Comparison of ENCODE assay signal across 10 cellular contexts in genomic region chr17:42362245-42362961, GRCh38. TPM values are rescaled to one million over a fixed set of nuclear protein-coding genes. Genes with fewer than 3 reads are reported as not detected.
DNase-seq lines count a peak whose midpoint lies in the region; ATAC-seq, FAIRE-seq and TF ChIP-seq lines count a peak whose summit lies in the region.
"Had no signal": no experiment of that assay in that cellular context is flagged by ENCODE, and none has a peak within 500 bp of the region (broad histone marks: within the 10 kb centered on the region; RNA-seq: fewer than 3 reads in every experiment).

No MANE protein-coding gene starts in this region.

- peaks cover 0 to 5% (median 0%) of the 10 kb centered on the region in 4 donors for H3K36me3 ChIP-seq in upper lobe of left lung

- DNase-seq in activated naive CD4-positive, alpha-beta T cell treated with Interleukin-2 at 50 U/mL for 16 hours: no peak
- no peak for DNase-seq in activated CD4-positive, alpha-beta memory T cell treated with anti-CD3 and anti-CD28 coated beads, Interleukin-2, amount 10 ng/mL, durations not matched to agents 7 days and 5 days
- DNase-seq in immature natural killer cell: no peak
- peak in 1 of 2 donors; percentile 80 for DNase-seq in upper lobe of left lung
- no peak for DNase-seq in effector CD8-positive, alpha-beta T cell (lab: John Stamatoyannopoulos, UW)
- DNase-seq in RCC 7860 (ENCODE audit: low spot score): no peak
- DNase-seq in stimulated activated CD4-positive, alpha-beta T cell treated with anti-CD3 and anti-CD28 coated beads, Interleukin-2, amount 100 ng/mL, for 48 hours: no peak
- DNase-seq: Calu3, Karpas-422 had no signal

- H3K27ac Mint-ChIP-seq in activated naive CD4-positive, alpha-beta T cell treated with anti-CD3 and anti-CD28 coated beads, Interleukin-2, amount 50 U/mL, for 24 hours: peak overlapping the region; percentile 56
- H3K27ac Mint-ChIP-seq in activated CD4-positive, alpha-beta memory T cell treated with anti-CD3 and anti-CD28 coated beads, Interleukin-2, amount 10 ng/mL, durations not matched to agents 7 days and 5 days: peak overlapping the region; percentile 42
- H3K27ac Mint-ChIP-seq in immature natural killer cell: peak overlapping the region; percentile 76 to 90 (median 88)

- peak in 1 of 2 donors; percentile 69 for ATAC-seq in upper lobe of left lung (ENCODE audit: low FRiP score in 2 of 2)

- H3K27ac ChIP-seq in upper lobe of left lung: peak overlapping the region; percentile 2 to 47 (median 9)

- no peak for TF ChIP-seq CTCF in upper lobe of left lung (IDR thresholded peaks at IDR 0.05)

- H3K9me3 Mint-ChIP-seq in activated naive CD4-positive, alpha-beta T cell treated with anti-CD3 and anti-CD28 coated beads, Interleukin-2, amount 50 U/mL, for 24 hours: peaks cover 4% of the 10 kb centered on the region
- no peaks in the 10 kb centered on the region for H3K9me3 Mint-ChIP-seq in activated CD4-positive, alpha-beta memory T cell treated with anti-CD3 and anti-CD28 coated beads, Interleukin-2, amount 10 ng/mL, durations not matched to agents 7 days and 5 days
- no peaks in the 10 kb centered on the region for H3K9me3 Mint-ChIP-seq in immature natural killer cell

- H3K4me1 ChIP-seq in upper lobe of left lung: peaks cover 63 to 89% (median 73%) of the 10 kb centered on the region in 4 donors

- POLR2A ChIA-PET in activated CD4-positive, alpha-beta memory T cell treated with anti-CD3 and anti-CD28 coated beads, Interleukin-2, amount 10 ng/mL, durations not matched to agents 7 days and 5 days (lab: Charles Lee): interaction anchor here (1.2 to 1.8 kb wide), 4 partner anchors 19 to 40 kb away, joined by 3 to 5 read pairs (median 4); no protein-coding TSS in a partner anchor

- TF ChIP-seq POLR2A in upper lobe of left lung (IDR thresholded peaks at IDR 0.05): no peak

- H3K4me1 Mint-ChIP-seq in activated naive CD4-positive, alpha-beta T cell treated with anti-CD3 and anti-CD28 coated beads, Interleukin-2, amount 50 U/mL, for 24 hours: peaks cover 79% of the 10 kb centered on the region
- H3K4me1 Mint-ChIP-seq in activated CD4-positive, alpha-beta memory T cell treated with anti-CD3 and anti-CD28 coated beads, Interleukin-2, amount 10 ng/mL, durations not matched to agents 7 days and 5 days: peaks cover 63% of the 10 kb centered on the region
- H3K4me1 Mint-ChIP-seq in immature natural killer cell: peaks cover 74 to 86% of the 10 kb centered on the region in 2 donors

- TF ChIP-seq EP300 in upper lobe of left lung (IDR thresholded peaks at IDR 0.05): peak in 1 of 4 donors; percentile 18

- CTCF ChIA-PET in activated CD4-positive, alpha-beta memory T cell treated with anti-CD3 and anti-CD28 coated beads, Interleukin-2, amount 10 ng/mL, durations not matched to agents 7 days and 5 days (lab: Charles Lee): interaction anchor here (1.0 to 1.2 kb wide), 3 partner anchors 23 to 41 kb away, joined by 3 read pairs; no protein-coding TSS in a partner anchor

- no peaks in the 10 kb centered on the region for H3K27me3 ChIP-seq in upper lobe of left lung

- H3K36me3 Mint-ChIP-seq in activated naive CD4-positive, alpha-beta T cell treated with anti-CD3 and anti-CD28 coated beads, Interleukin-2, amount 50 U/mL, for 24 hours: peaks cover 35% of the 10 kb centered on the region
- peaks cover 44% of the 10 kb centered on the region for H3K36me3 Mint-ChIP-seq in activated CD4-positive, alpha-beta memory T cell treated with anti-CD3 and anti-CD28 coated beads, Interleukin-2, amount 10 ng/mL, durations not matched to agents 7 days and 5 days (ENCODE audit: low read depth)
- peaks cover 0 to 7% (median 4%) of the 10 kb centered on the region in 3 donors for H3K36me3 Mint-ChIP-seq in immature natural killer cell

- no peaks in the 10 kb centered on the region for H3K9me3 ChIP-seq in upper lobe of left lung

- FAIRE-seq in RCC 7860 (lab: Jason Lieb, UNC): no peak

- no peaks in the 10 kb centered on the region for H3K27me3 Mint-ChIP-seq in activated naive CD4-positive, alpha-beta T cell treated with anti-CD3 and anti-CD28 coated beads, Interleukin-2, amount 50 U/mL, for 24 hours
- H3K27me3 Mint-ChIP-seq in activated CD4-positive, alpha-beta memory T cell treated with anti-CD3 and anti-CD28 coated beads, Interleukin-2, amount 10 ng/mL, durations not matched to agents 7 days and 5 days: no peaks in the 10 kb centered on the region
- peaks cover 0 to 1% (median 1%) of the 10 kb centered on the region in 3 donors for H3K27me3 Mint-ChIP-seq in immature natural killer cell (ENCODE audit: low read depth in 3 of 3)

- no peak overlapping the region for H3K4me3 ChIP-seq in upper lobe of left lung

- WGBS in upper lobe of left lung, 2 donors: 62 to 67% methylated on average over 7 of the region's 7 CpGs

- H3K4me3 Mint-ChIP-seq in activated naive CD4-positive, alpha-beta T cell treated with anti-CD3 and anti-CD28 coated beads, Interleukin-2, amount 50 U/mL, for 24 hours: peak overlapping the region; percentile 72
- H3K4me3 Mint-ChIP-seq in activated CD4-positive, alpha-beta memory T cell treated with anti-CD3 and anti-CD28 coated beads, Interleukin-2, amount 10 ng/mL, durations not matched to agents 7 days and 5 days: no peak overlapping the region
- H3K4me3 Mint-ChIP-seq in immature natural killer cell: peak overlapping the region; percentile 58 to 76 (median 68)

RNA-seq across cellular contexts. Expression of gene STAT3, which starts 25.8 kb away (rescaled TPM):
- 100 to 1,000 TPM; 130 to 135 TPM for total RNA-seq in activated CD4-positive, alpha-beta memory T cell treated with anti-CD3 and anti-CD28 coated beads, Interleukin-2, amount 10 ng/mL, durations not matched to agents 7 days and 5 days
- 100 to 1,000 TPM; 110 to 205 (median 127) TPM for polyA plus RNA-seq in immature natural killer cell
- total RNA-seq in upper lobe of left lung: 100 to 1,000 TPM; 228 to 335 (median 264) TPM
